ENCODE assay signal across 1 cellular context in genomic region chr1:23777979-23778814, GRCh38.
TF ChIP-seq lines count a peak whose summit lies in the region.

PITHD1 (plus strand) TSS chr1:23778418; CDS start chr1:23778516, 98 bp downstream.

TF ChIP-seq in HepG2, 621 proteins besides CTCF, POLR2A, EP300 and RAD21 (continued from another document and continues in another):
- TF ChIP-seq ZNF142 (CRISPR knock-in tag; IDR thresholded peaks at IDR 0.05) (peak; percentile 82; the same call in 1 of the 2 replicates), AKNA (CRISPR knock-in tag; IDR thresholded peaks at IDR 0.05; ENCODE audit: borderline replicate concordance) (no peak), USF2 (IDR thresholded peaks at IDR 0.05; ENCODE audit: low read depth, low read length) (no peak), USF2 (CRISPR knock-in tag; IDR thresholded peaks at IDR 0.05; ENCODE audit: borderline replicate concordance) (no peak), NFE2L1 (CRISPR knock-in tag; IDR thresholded peaks at IDR 0.05; ENCODE audit: borderline replicate concordance) (no peak), PLRG1 (conservative IDR thresholded peaks at IDR 0.05) (no peak), CREB3 (CRISPR knock-in tag; IDR thresholded peaks at IDR 0.05) (peak; percentile 78; the same call in 1 of the 2 replicates), IRF1 (CRISPR knock-in tag; IDR thresholded peaks at IDR 0.05; ENCODE audit: low read depth) (peak; percentile 48; the same call in 1 of the 2 replicates), STAG1 (CRISPR knock-in tag; IDR thresholded peaks at IDR 0.05) (peak; percentile 21; the same call in 1 of the 2 replicates), ZFP36 (IDR thresholded peaks at IDR 0.05; ENCODE audit: borderline replicate concordance, low read depth, low read length, partially characterized antibody) (no peak), CSRNP1 (CRISPR knock-in tag; IDR thresholded peaks at IDR 0.05) (no peak), POGZ (CRISPR knock-in tag; IDR thresholded peaks at IDR 0.05) (peak; percentile 17; the same call in 1 of the 2 replicates), NAIF1 (CRISPR knock-in tag; IDR thresholded peaks at IDR 0.05; ENCODE audit: borderline replicate concordance) (peak; percentile 37; the same call in 1 of the 2 replicates), EED (CRISPR knock-in tag; IDR thresholded peaks at IDR 0.05) (no peak), ZNF3 (CRISPR knock-in tag; IDR thresholded peaks at IDR 0.05) (no peak), ZNF619 (CRISPR knock-in tag; IDR thresholded peaks at IDR 0.05) (no peak), ZNF383 (CRISPR knock-in tag; IDR thresholded peaks at IDR 0.05; ENCODE audit: borderline replicate concordance) (no peak), NFE2L2 (IDR thresholded peaks at IDR 0.05; ENCODE audit: low read length) (no peak), TGIF2 (CRISPR knock-in tag; IDR thresholded peaks at IDR 0.05) (peak; percentile 56; the same call in 1 of the 2 replicates), JUND (CRISPR knock-in tag; IDR thresholded peaks at IDR 0.05) (no peak; the same call in 1 of the 2 replicates), HES4 (CRISPR knock-in tag; IDR thresholded peaks at IDR 0.05; ENCODE audit: borderline replicate concordance) (peak; percentile 97), ZNF256 (CRISPR knock-in tag; conservative IDR thresholded peaks at IDR 0.05) (no peak), RFXANK (CRISPR knock-in tag; IDR thresholded peaks at IDR 0.05) (no peak), ZNF549 (CRISPR knock-in tag; IDR thresholded peaks at IDR 0.05) (0 out of 2 replicates have a peak, but pooled peaks have one; percentile 39), ZNF557 (CRISPR knock-in tag; IDR thresholded peaks at IDR 0.05) (peak; percentile 21; the same call in 1 of the 2 replicates), AFF4 (CRISPR knock-in tag; IDR thresholded peaks at IDR 0.05) (no peak), NR2F6 (IDR thresholded peaks at IDR 0.05) (no peak), NR2F6 (CRISPR knock-in tag; IDR thresholded peaks at IDR 0.05) (peak; percentile 6; the same call in 1 of the 2 replicates), MTERF4 (CRISPR knock-in tag; IDR thresholded peaks at IDR 0.05) (peak; percentile 91), SRY (CRISPR knock-in tag; IDR thresholded peaks at IDR 0.05) (peak; percentile 98; the same call in 1 of the 2 replicates), ZNF713 (CRISPR knock-in tag; IDR thresholded peaks at IDR 0.05) (0 out of 2 replicates have a peak, but pooled peaks have one; percentile 4), AHR (CRISPR knock-in tag; IDR thresholded peaks at IDR 0.05) (peak; percentile 40; the same call in 1 of the 2 replicates), ZNF878 (CRISPR knock-in tag; IDR thresholded peaks at IDR 0.05) (no peak), ZFP91 (CRISPR knock-in tag; IDR thresholded peaks at IDR 0.05; ENCODE audit: borderline replicate concordance) (peak; percentile 73)
